8 cellular contexts compared by ENCODE assay signal in genomic region chr18:72762505-72763122, GRCh38.
DNase-seq lines count a peak whose midpoint lies in the region; ATAC-seq and TF ChIP-seq lines count a peak whose summit lies in the region.

No MANE protein-coding gene starts in this region.

- ATAC-seq in GM18867 (IDR thresholded peaks at IDR 0.05; ENCODE audit: unreplicated experiment), result peak; percentile 84
- peak; percentile 87 for ATAC-seq in HG03135 (IDR thresholded peaks at IDR 0.05; ENCODE audit: unreplicated experiment)
- peak; percentile 71 for ATAC-seq in upper lobe of right lung

- POLR2A ChIA-PET in BJ (lab: Charles Lee), result no interaction called here

- no peaks in the 10 kb centered on the region for H3K27me3 ChIP-seq in BJ (ENCODE audit: control insufficient read depth, insufficient read depth, low read length)
- no peaks in the 10 kb centered on the region for H3K27me3 ChIP-seq in iPS DF 6.9 (ENCODE audit: control insufficient read depth, insufficient read depth, low read length)
- H3K27me3 ChIP-seq in upper lobe of right lung, result no peaks in the 10 kb centered on the region

- H3K4me3 ChIP-seq in BJ (ENCODE audit: low read depth, low read length) (no peak overlapping the region), iPS DF 6.9 (ENCODE audit: low read length) (no peak overlapping the region), upper lobe of right lung (no peak overlapping the region)

- H3K4me1 ChIP-seq in iPS DF 6.9 (ENCODE audit: control insufficient read depth, insufficient read depth, low read length) (no peaks in the 10 kb centered on the region), upper lobe of right lung (no peaks in the 10 kb centered on the region)

- CTCF ChIA-PET in BJ (lab: Yijun Ruan, JAX), result interaction anchor here (0.6 to 5.0 kb wide), 11 partner anchors 373 to 1399 kb away, joined by 3 to 45 read pairs (median 3); no protein-coding TSS in a partner anchor

- H3K36me3 ChIP-seq in BJ (ENCODE audit: control insufficient read depth, insufficient read depth, low read length), result no peaks in the 10 kb centered on the region
- no peaks in the 10 kb centered on the region for H3K36me3 ChIP-seq in iPS DF 6.9 (ENCODE audit: control insufficient read depth, insufficient read depth, low read length)
- H3K36me3 ChIP-seq in upper lobe of right lung, result no peaks in the 10 kb centered on the region

- no peak overlapping the region for H3K27ac ChIP-seq in iPS DF 6.9 (ENCODE audit: low read length)
- H3K27ac ChIP-seq in upper lobe of right lung, result no peak overlapping the region

- DNase-seq in BJ (ENCODE audit: low read depth) (no peak), NCI-H2196 treated with DMSO at 0.1 percent for 48 hours (lab: John Stamatoyannopoulos, UW; ENCODE audit: unreplicated experiment) (peak; percentile 1), amniotic epithelial cell (ENCODE audit: low read depth) (peak; percentile 45), iPS DF 6.9 (ENCODE audit: low read depth, low spot score) (peak; percentile 16), upper lobe of right lung (no peak), mesenteric fat pad (ENCODE audit: low spot score) (no peak)

- H3K9me3 ChIP-seq in iPS DF 6.9 (ENCODE audit: control insufficient read depth, insufficient read depth, low read length) (no peaks in the 10 kb centered on the region), upper lobe of right lung (no peaks in the 10 kb centered on the region)

- intact Hi-C loops in upper lobe of right lung (cut with DNase I), result no loop called here

- TF ChIP-seq CTCF in BJ (IDR thresholded peaks at IDR 0.05; ENCODE audit: insufficient read depth, low read depth, low read length) (peak; percentile 67), upper lobe of right lung (IDR thresholded peaks at IDR 0.05) (peak; percentile 81)

- no CpG with 5 or more reads among the region's 5 CpGs for WGBS in iPS DF 6.9 (ENCODE audit: insufficient coverage, insufficient read length)

Comparison
In these comparisons a context has a peak if more than half of its experiments do, and no peak if none do; other contexts are left out.
1. DNase-seq: peak in NCI-H2196 treated with DMSO at 0.1 percent for 48 hours (single experiment), amniotic epithelial cell (single experiment) and iPS DF 6.9 (single experiment); none in BJ (single experiment), upper lobe of right lung (single experiment) and mesenteric fat pad (single experiment).
2. Peak in every context shown above with its lines, with median percentiles within 50 percentile points of each other: ATAC-seq.